8 cellular contexts compared by ENCODE assay signal in genomic region chr13:97432917-97433726, GRCh38. TPM values are rescaled to one million over a fixed set of nuclear protein-coding genes. Genes with fewer than 3 reads are reported as not detected.
DNase-seq lines count a peak whose midpoint lies in the region; ATAC-seq and TF ChIP-seq lines count a peak whose summit lies in the region.

No MANE protein-coding gene starts in this region.

- no peaks in the 10 kb centered on the region for H3K9me3 ChIP-seq in testis

- peak overlapping the region; percentile 89 for H3K4me3 ChIP-seq in testis

- peak overlapping the region; percentile 97 to 100 for H3K27ac ChIP-seq in testis

- H3K27ac Mint-ChIP-seq in activated naive CD8-positive, alpha-beta T cell treated with anti-CD3 and anti-CD28 coated beads, Interleukin-2, amount 10 ng/mL, durations not matched to agents 7 days and 5 days = peak overlapping the region; percentile 100
- peak overlapping the region; percentile 98 for H3K27ac Mint-ChIP-seq in glutamatergic neuron (ENCODE audit: unreplicated experiment)

- H3K27me3 ChIP-seq in testis = no peaks in the 10 kb centered on the region

- H3K4me1 ChIP-seq in testis = peaks cover 6% of the 10 kb centered on the region

- TF ChIP-seq CTCF in glutamatergic neuron (IDR thresholded peaks at IDR 0.05; ENCODE audit: partially characterized antibody, unreplicated experiment) (no peak), omental fat pad (IDR thresholded peaks at IDR 0.05) (no peak), testis (IDR thresholded peaks at IDR 0.05) (no peak)

- intact Hi-C loops in testis (cut with DNase I; ENCODE audit: low total_unique reads) = loop anchor here (10.0 kb wide), 1 partner anchor 318 kb away; no protein-coding TSS in a partner anchor

- peaks cover 2% of the 10 kb centered on the region for H3K27me3 Mint-ChIP-seq in activated naive CD8-positive, alpha-beta T cell treated with anti-CD3 and anti-CD28 coated beads, Interleukin-2, amount 10 ng/mL, durations not matched to agents 7 days and 5 days
- H3K27me3 Mint-ChIP-seq in glutamatergic neuron (ENCODE audit: unreplicated experiment) = peaks cover 9% of the 10 kb centered on the region

- WGBS in testis, 2 donors = 0 to 1% methylated on average over 18 to 50 of the region's 50 CpGs

- H3K36me3 Mint-ChIP-seq in activated naive CD8-positive, alpha-beta T cell treated with anti-CD3 and anti-CD28 coated beads, Interleukin-2, amount 10 ng/mL, durations not matched to agents 7 days and 5 days = peaks cover 3% of the 10 kb centered on the region
- H3K36me3 Mint-ChIP-seq in glutamatergic neuron (ENCODE audit: unreplicated experiment) = no peaks in the 10 kb centered on the region

- peak overlapping the region; percentile 98 for H3K4me3 Mint-ChIP-seq in activated naive CD8-positive, alpha-beta T cell treated with anti-CD3 and anti-CD28 coated beads, Interleukin-2, amount 10 ng/mL, durations not matched to agents 7 days and 5 days
- peak overlapping the region; percentile 98 for H3K4me3 Mint-ChIP-seq in glutamatergic neuron (ENCODE audit: unreplicated experiment)

- H3K36me3 ChIP-seq in testis (ENCODE audit: low read depth, missing control alignments) = no peaks in the 10 kb centered on the region

- H3K4me1 Mint-ChIP-seq in activated naive CD8-positive, alpha-beta T cell treated with anti-CD3 and anti-CD28 coated beads, Interleukin-2, amount 10 ng/mL, durations not matched to agents 7 days and 5 days = peaks cover 24% of the 10 kb centered on the region
- H3K4me1 Mint-ChIP-seq in glutamatergic neuron (ENCODE audit: low read depth, unreplicated experiment) = peaks cover 20% of the 10 kb centered on the region

- POLR2A ChIA-PET in activated naive CD8-positive, alpha-beta T cell treated with anti-CD3 and anti-CD28 coated beads, Interleukin-2, amount 10 ng/mL, durations not matched to agents 7 days and 5 days (lab: Charles Lee) = interaction anchor here (0.7 to 2.4 kb wide), 10 partner anchors 27 to 1756 kb away, joined by 3 to 39 read pairs (median 3); partner anchors contain the start of genes DNAJC3 and MBNL2

- DNase-seq in NCI-H1105 treated with DMSO at 0.1 percent for 48 hours (lab: John Stamatoyannopoulos, UW) (peak; percentile 96), SKM-1 treated with dmso at 0.1 percent for 144 hours (lab: John Stamatoyannopoulos, UW; ENCODE audit: unreplicated experiment) (peak; percentile 99), glutamatergic neuron (peak; percentile 98), omental fat pad (ENCODE audit: low spot score) (peak; percentile 93), testis (peak; percentile 99)
- DNase-seq in activated naive CD8-positive, alpha-beta T cell treated with anti-CD3 and anti-CD28 coated beads, Interleukin-2, amount 10 ng/mL, durations not matched to agents 7 days and 5 days = peak; percentile 98

- ATAC-seq in HG02678 (IDR thresholded peaks at IDR 0.05; ENCODE audit: unreplicated experiment) = peak; percentile 76
- ATAC-seq in activated naive CD8-positive, alpha-beta T cell treated with anti-CD3 and anti-CD28 coated beads, Interleukin-2, amount 10 ng/mL, durations not matched to agents 7 days and 5 days (ENCODE audit: low read depth) = peak; percentile 86
- ATAC-seq in omental fat pad (ENCODE audit: low FRiP score) = peak; percentile 94

- no peaks in the 10 kb centered on the region for H3K9me3 Mint-ChIP-seq in activated naive CD8-positive, alpha-beta T cell treated with anti-CD3 and anti-CD28 coated beads, Interleukin-2, amount 10 ng/mL, durations not matched to agents 7 days and 5 days
- peaks cover 15% of the 10 kb centered on the region for H3K9me3 Mint-ChIP-seq in glutamatergic neuron (ENCODE audit: unreplicated experiment)

- TF ChIP-seq POLR2A in GM10847 (IDR thresholded peaks at IDR 0.05; ENCODE audit: extremely low read depth, insufficient read length) = peak; percentile 69
- TF ChIP-seq POLR2A in testis (IDR thresholded peaks at IDR 0.05) = peak; percentile 47

RNA-seq across cellular contexts. Expression of gene RAP2A, which starts 0.8 kb away (rescaled TPM):
- 10 to 100 TPM; 26.4 to 29.5 TPM for total RNA-seq in activated naive CD8-positive, alpha-beta T cell treated with anti-CD3 and anti-CD28 coated beads, Interleukin-2, amount 10 ng/mL, durations not matched to agents 7 days and 5 days
- 51.2 TPM for total RNA-seq in glutamatergic neuron (ENCODE audit: unreplicated experiment)
- total RNA-seq in omental fat pad = 10 to 100 TPM; 18.2 to 42.9 (median 29.6) TPM
- 10 to 100 TPM; 10.6 to 11.5 TPM for total RNA-seq in testis
- 9.1 TPM for polyA plus RNA-seq in testis (ENCODE audit: insufficient read depth, low read depth, low replicate concordance)

Comparison
In these comparisons a context has a peak if more than half of its experiments do, and no peak if none do; other contexts are left out.
1. Peak in every context shown above with its lines: DNase-seq, ATAC-seq, H3K4me3 ChIP-seq and H3K27ac ChIP-seq.